In the genomic region with DNA sequence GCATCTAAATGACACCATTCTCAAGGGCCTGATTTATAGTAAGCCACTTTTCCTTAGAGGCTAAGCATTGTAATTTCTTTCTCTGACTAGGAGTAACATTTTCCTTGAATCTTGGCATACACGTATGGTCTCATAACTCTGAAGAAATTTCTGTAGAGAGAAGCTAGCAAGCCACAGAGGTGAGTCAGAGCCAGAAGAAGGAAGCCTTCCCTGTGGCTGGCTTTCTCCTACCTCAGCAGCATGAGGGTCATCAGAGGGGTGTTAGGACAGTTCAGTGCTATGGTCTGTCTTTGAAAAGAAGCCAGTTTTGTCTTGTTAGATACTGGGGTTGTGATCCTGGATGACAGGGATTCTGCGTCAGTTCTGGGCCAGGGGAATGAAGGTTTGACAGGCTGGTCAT, we compare ENCODE assay signal across 10 cellular contexts. TPM values are rescaled to one million over a fixed set of nuclear protein-coding genes. Genes with fewer than 3 reads are reported as not detected.
DNase-seq lines count a peak whose midpoint lies in the region; ATAC-seq and TF ChIP-seq lines count a peak whose summit lies in the region.
"Had no signal": no experiment of that assay in that cellular context is flagged by ENCODE, and none has a peak within 500 bp of the region (broad histone marks: within the 10 kb centered on the region; RNA-seq: fewer than 3 reads in every experiment).

No MANE protein-coding gene starts in this region.

- DNase-seq in NCI-H524 treated with DMSO at 0.1 percent for 48 hours (lab: John Stamatoyannopoulos, UW) (peak; percentile 16), NCI-H524 (lab: John Stamatoyannopoulos, UW) (no peak), esophagus muscularis mucosa (ENCODE audit: extremely low spot score) (no peak), smooth muscle cell of the brain vasculature (ENCODE audit: low read depth, low spot score) (peak; percentile 12), SKM-1 treated with dmso at 0.1 percent for 144 hours (lab: John Stamatoyannopoulos, UW; ENCODE audit: unreplicated experiment) (no peak), thyroid gland (no peak)

- ATAC-seq in SK-N-SH treated with all-trans-retinoic acid at 6 μM for 48 hours (peak; percentile 73), HG02852 (IDR thresholded peaks at IDR 0.05; ENCODE audit: unreplicated experiment) (no peak)
- ATAC-seq: activated CD4-positive, CD25-positive, alpha-beta regulatory T cell treated with anti-CD3 and anti-CD28 coated beads, Interleukin-2, amount 50 U/mL, for 24 hours had no signal

- no peak overlapping the region for H3K4me3 ChIP-seq in esophagus muscularis mucosa
- H3K4me3 ChIP-seq in thyroid gland (replicated peaks in 1 of 3) = no peak overlapping the region

- WGBS in esophagus muscularis mucosa = 48% methylated on average over 2 of the region's 2 CpGs
- 88 to 91% methylated on average over 2 of the region's 2 CpGs for WGBS in thyroid gland, 2 donors

- H3K27ac ChIP-seq in esophagus muscularis mucosa (replicated peaks in 1 of 4) = peak overlapping the region; percentile 66 to 74 (median 67)
- no peak overlapping the region for H3K27ac ChIP-seq in thyroid gland
- H3K27ac ChIP-seq: 22Rv1 had no signal

- H3K27me3 ChIP-seq in esophagus muscularis mucosa (no peaks in the 10 kb centered on the region), thyroid gland (no peaks in the 10 kb centered on the region)

- intact Hi-C loops in esophagus muscularis mucosa (cut with DNase I) = loop anchor here (5.0 kb wide), 1 partner anchor 39 kb away; no protein-coding TSS in a partner anchor
- intact Hi-C loops in thyroid gland (cut with DNase I) = no loop called here

- no peaks in the 10 kb centered on the region for H3K36me3 ChIP-seq in esophagus muscularis mucosa
- no peaks in the 10 kb centered on the region for H3K36me3 ChIP-seq in thyroid gland

- TF ChIP-seq EP300 in esophagus muscularis mucosa (IDR thresholded peaks at IDR 0.05) = no peak

- H3K9me3 ChIP-seq in esophagus muscularis mucosa = no peaks in the 10 kb centered on the region
- H3K9me3 ChIP-seq in thyroid gland = no peaks in the 10 kb centered on the region

- TF ChIP-seq CTCF in esophagus muscularis mucosa (IDR thresholded peaks at IDR 0.05) = no peak
- no peak for TF ChIP-seq CTCF in thyroid gland (IDR thresholded peaks at IDR 0.05)

- H3K4me1 ChIP-seq in esophagus muscularis mucosa = peaks cover 43 to 77% (median 69%) of the 10 kb centered on the region in 4 donors
- H3K4me1 ChIP-seq in thyroid gland = peaks cover 7 to 21% of the 10 kb centered on the region in 2 donors

- TF ChIP-seq POLR2A in esophagus muscularis mucosa (IDR thresholded peaks at IDR 0.05; ENCODE audit: low read depth) = no peak
- no peak for TF ChIP-seq POLR2A in thyroid gland (IDR thresholded peaks at IDR 0.05)

TF ChIP-seq in SK-N-SH treated with all-trans-retinoic acid at 6 μM for 48 hours, 23 proteins besides CTCF, POLR2A, EP300 and RAD21:
- TF ChIP-seq CSDC2 (CRISPR knock-in tag; IDR thresholded peaks at IDR 0.05) (no peak), RARB (CRISPR knock-in tag; IDR thresholded peaks at IDR 0.05) (no peak), GLIS3 (CRISPR knock-in tag; IDR thresholded peaks at IDR 0.05) (no peak), ZFP30 (CRISPR knock-in tag; IDR thresholded peaks at IDR 0.05) (no peak), OSR1 (CRISPR knock-in tag; IDR thresholded peaks at IDR 0.05) (no peak)
- TF ChIP-seq, protein P1, sequence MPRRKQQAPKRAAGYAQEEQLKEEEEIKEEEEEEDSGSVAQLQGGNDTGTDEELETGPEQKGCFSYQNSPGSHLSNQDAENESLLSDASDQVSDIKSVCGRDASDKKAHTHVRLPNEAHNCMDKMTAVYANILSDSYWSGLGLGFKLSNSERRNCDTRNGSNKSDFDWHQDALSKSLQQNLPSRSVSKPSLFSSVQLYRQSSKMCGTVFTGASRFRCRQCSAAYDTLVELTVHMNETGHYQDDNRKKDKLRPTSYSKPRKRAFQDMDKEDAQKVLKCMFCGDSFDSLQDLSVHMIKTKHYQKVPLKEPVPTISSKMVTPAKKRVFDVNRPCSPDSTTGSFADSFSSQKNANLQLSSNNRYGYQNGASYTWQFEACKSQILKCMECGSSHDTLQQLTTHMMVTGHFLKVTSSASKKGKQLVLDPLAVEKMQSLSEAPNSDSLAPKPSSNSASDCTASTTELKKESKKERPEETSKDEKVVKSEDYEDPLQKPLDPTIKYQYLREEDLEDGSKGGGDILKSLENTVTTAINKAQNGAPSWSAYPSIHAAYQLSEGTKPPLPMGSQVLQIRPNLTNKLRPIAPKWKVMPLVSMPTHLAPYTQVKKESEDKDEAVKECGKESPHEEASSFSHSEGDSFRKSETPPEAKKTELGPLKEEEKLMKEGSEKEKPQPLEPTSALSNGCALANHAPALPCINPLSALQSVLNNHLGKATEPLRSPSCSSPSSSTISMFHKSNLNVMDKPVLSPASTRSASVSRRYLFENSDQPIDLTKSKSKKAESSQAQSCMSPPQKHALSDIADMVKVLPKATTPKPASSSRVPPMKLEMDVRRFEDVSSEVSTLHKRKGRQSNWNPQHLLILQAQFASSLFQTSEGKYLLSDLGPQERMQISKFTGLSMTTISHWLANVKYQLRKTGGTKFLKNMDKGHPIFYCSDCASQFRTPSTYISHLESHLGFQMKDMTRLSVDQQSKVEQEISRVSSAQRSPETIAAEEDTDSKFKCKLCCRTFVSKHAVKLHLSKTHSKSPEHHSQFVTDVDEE (CRISPR knock-in tag; IDR thresholded peaks at IDR 0.05) = no peak
- TF ChIP-seq, protein P2, sequence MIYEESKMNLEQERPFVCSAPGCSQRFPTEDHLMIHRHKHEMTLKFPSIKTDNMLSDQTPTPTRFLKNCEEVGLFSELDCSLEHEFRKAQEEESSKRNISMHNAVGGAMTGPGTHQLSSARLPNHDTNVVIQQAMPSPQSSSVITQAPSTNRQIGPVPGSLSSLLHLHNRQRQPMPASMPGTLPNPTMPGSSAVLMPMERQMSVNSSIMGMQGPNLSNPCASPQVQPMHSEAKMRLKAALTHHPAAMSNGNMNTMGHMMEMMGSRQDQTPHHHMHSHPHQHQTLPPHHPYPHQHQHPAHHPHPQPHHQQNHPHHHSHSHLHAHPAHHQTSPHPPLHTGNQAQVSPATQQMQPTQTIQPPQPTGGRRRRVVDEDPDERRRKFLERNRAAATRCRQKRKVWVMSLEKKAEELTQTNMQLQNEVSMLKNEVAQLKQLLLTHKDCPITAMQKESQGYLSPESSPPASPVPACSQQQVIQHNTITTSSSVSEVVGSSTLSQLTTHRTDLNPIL (CRISPR knock-in tag; IDR thresholded peaks at IDR 0.05; ENCODE audit: low read depth) = no peak
- TF ChIP-seq, protein P3, sequence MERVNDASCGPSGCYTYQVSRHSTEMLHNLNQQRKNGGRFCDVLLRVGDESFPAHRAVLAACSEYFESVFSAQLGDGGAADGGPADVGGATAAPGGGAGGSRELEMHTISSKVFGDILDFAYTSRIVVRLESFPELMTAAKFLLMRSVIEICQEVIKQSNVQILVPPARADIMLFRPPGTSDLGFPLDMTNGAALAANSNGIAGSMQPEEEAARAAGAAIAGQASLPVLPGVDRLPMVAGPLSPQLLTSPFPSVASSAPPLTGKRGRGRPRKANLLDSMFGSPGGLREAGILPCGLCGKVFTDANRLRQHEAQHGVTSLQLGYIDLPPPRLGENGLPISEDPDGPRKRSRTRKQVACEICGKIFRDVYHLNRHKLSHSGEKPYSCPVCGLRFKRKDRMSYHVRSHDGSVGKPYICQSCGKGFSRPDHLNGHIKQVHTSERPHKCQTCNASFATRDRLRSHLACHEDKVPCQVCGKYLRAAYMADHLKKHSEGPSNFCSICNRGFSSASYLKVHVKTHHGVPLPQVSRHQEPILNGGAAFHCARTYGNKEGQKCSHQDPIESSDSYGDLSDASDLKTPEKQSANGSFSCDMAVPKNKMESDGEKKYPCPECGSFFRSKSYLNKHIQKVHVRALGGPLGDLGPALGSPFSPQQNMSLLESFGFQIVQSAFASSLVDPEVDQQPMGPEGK (CRISPR knock-in tag; IDR thresholded peaks at IDR 0.05; ENCODE audit: borderline replicate concordance) = no peak
- TF ChIP-seq, protein P4, sequence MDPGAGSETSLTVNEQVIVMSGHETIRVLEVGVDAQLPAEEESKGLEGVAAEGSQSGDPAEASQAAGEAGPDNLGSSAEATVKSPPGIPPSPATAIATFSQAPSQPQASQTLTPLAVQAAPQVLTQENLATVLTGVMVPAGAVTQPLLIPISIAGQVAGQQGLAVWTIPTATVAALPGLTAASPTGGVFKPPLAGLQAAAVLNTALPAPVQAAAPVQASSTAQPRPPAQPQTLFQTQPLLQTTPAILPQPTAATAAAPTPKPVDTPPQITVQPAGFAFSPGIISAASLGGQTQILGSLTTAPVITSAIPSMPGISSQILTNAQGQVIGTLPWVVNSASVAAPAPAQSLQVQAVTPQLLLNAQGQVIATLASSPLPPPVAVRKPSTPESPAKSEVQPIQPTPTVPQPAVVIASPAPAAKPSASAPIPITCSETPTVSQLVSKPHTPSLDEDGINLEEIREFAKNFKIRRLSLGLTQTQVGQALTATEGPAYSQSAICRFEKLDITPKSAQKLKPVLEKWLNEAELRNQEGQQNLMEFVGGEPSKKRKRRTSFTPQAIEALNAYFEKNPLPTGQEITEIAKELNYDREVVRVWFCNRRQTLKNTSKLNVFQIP (CRISPR knock-in tag; IDR thresholded peaks at IDR 0.05; ENCODE audit: borderline replicate concordance, low read depth) = no peak
- TF ChIP-seq, protein P5, sequence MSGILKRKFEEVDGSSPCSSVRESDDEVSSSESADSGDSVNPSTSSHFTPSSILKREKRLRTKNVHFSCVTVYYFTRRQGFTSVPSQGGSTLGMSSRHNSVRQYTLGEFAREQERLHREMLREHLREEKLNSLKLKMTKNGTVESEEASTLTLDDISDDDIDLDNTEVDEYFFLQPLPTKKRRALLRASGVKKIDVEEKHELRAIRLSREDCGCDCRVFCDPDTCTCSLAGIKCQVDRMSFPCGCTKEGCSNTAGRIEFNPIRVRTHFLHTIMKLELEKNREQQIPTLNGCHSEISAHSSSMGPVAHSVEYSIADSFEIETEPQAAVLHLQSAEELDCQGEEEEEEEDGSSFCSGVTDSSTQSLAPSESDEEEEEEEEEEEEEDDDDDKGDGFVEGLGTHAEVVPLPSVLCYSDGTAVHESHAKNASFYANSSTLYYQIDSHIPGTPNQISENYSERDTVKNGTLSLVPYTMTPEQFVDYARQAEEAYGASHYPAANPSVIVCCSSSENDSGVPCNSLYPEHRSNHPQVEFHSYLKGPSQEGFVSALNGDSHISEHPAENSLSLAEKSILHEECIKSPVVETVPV (CRISPR knock-in tag; IDR thresholded peaks at IDR 0.05) = no peak

RNA-seq across cellular contexts. Expression of a gene that starts 3.2 kb away (rescaled TPM):
- total RNA-seq in esophagus muscularis mucosa = 10 to 100 TPM in 2 of 4 donors, 1 to 10 TPM in 2; 7.1 to 10.5 (median 8.9) TPM
- 1 to 10 TPM; 5.5 to 9.4 (median 7.4) TPM for total RNA-seq in thyroid gland

RNA-seq across cellular contexts. Expression of a gene that starts 35.8 kb away (rescaled TPM):
- total RNA-seq in esophagus muscularis mucosa (10 to 100 TPM; 10.9 to 15.8 (median 11.9) TPM), thyroid gland (10 to 100 TPM; 12.6 to 23.7 (median 18.2) TPM)

Comparison
In these comparisons a context has a peak if more than half of its experiments do, and no peak if none do; other contexts are left out.
1. DNase-seq: peak in NCI-H524 treated with DMSO at 0.1 percent for 48 hours (single experiment) and smooth muscle cell of the brain vasculature (single experiment); none in NCI-H524 (0 of 2), esophagus muscularis mucosa (single experiment), SKM-1 treated with dmso at 0.1 percent for 144 hours (single experiment) and thyroid gland (0 of 2).
2. H3K27ac ChIP-seq: peak in esophagus muscularis mucosa (4 of 4); none in thyroid gland (0 of 3).